Comparison of ENCODE assay signal across 8 cellular contexts in the genomic region with DNA sequence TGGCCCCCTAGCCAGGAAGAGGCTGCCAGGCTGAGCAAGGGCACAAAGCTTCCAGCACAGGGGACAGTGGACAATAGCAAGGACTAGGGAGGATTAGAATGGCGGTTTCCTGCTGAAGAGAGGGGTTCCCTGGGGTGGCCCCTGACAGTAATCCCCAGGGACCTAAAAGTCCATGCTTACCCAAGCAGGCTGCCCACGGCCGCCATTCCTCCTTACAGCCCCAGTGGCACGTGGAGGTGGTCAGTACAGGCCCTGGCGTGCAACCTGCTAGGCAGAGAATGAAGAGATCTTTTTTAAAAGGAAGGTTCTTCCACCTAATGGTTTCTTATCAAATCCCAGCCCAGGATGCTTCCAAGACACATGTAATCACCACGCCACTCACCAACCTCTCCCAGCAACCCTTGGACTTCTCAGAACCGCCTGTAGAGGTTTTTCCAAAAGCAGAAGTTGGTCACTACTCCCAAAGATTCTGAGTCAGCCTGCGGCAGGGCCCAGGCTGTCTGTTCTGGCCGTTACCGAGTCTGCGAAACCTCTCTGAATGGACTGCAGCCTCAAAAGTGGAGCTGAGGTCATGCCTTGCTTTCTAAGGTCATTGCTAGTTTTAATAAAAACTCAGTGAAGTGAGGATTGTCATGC. TPM values are rescaled to one million over a fixed set of nuclear protein-coding genes. Genes with fewer than 3 reads are reported as not detected.
DNase-seq lines count a peak whose midpoint lies in the region; ATAC-seq and TF ChIP-seq lines count a peak whose summit lies in the region.

No MANE protein-coding gene starts in this region.

- H3K4me3 ChIP-seq in kidney epithelial cell (ENCODE audit: low read depth, low read length) (peak overlapping the region; percentile 72), thymus (ENCODE audit: low read length) (peak overlapping the region; percentile 86)

- no peak for DNase-seq in activated CD8-positive, alpha-beta memory T cell treated with anti-CD3 and anti-CD28 coated beads, Interleukin-2, amount 10 ng/mL, durations not matched to agents 7 days and 5 days
- no peak for DNase-seq in activated CD8-positive, alpha-beta memory T cell treated with anti-CD3 and anti-CD28 coated beads, Interleukin-2, amount 50 U/mL, for 4 hours
- no peak for DNase-seq in activated T-helper 2 cell treated with anti-CD3 and anti-CD28 coated beads, Interferon-gamma antibody, Interleukin-2, Interleukin-4, amounts not matched to agents 10 μg/mL and 5 μg/mL and 100 μg/mL, durations not matched to agents 14 hours and 24 hours and 36 hours (ENCODE audit: low spot score)
- DNase-seq in kidney epithelial cell (ENCODE audit: low read depth), result no peak
- no peak for DNase-seq in T1000 (lab: John Stamatoyannopoulos, UW)
- no peak for DNase-seq in HCEC 1CT

- no peak for TF ChIP-seq CTCF in kidney epithelial cell (IDR thresholded peaks at IDR 0.05; ENCODE audit: insufficient read depth, low read length, poor library complexity, severe bottlenecking)

- no peaks in the 10 kb centered on the region for H3K27me3 ChIP-seq in kidney epithelial cell (ENCODE audit: control insufficient read depth, insufficient read depth, low read length)
- no peaks in the 10 kb centered on the region for H3K27me3 ChIP-seq in thymus (ENCODE audit: control insufficient read depth, insufficient read depth)

- ATAC-seq in activated CD8-positive, alpha-beta memory T cell treated with anti-CD3 and anti-CD28 coated beads, Interleukin-2, amount 10 ng/mL, durations not matched to agents 7 days and 5 days, result no peak
- no peak for ATAC-seq in GM18907 (IDR thresholded peaks at IDR 0.05; ENCODE audit: unreplicated experiment)

- H3K36me3 ChIP-seq in kidney epithelial cell (ENCODE audit: control insufficient read depth, insufficient read depth, low read length), result no peaks in the 10 kb centered on the region
- peaks cover 17% of the 10 kb centered on the region for H3K36me3 ChIP-seq in thymus (ENCODE audit: control insufficient read depth, insufficient read depth)

- 85% methylated on average over 11 of the region's 11 CpGs for WGBS in thymus

- no peaks in the 10 kb centered on the region for H3K27me3 Mint-ChIP-seq in activated CD8-positive, alpha-beta memory T cell treated with anti-CD3 and anti-CD28 coated beads, Interleukin-2, amount 10 ng/mL, durations not matched to agents 7 days and 5 days
- no peaks in the 10 kb centered on the region for H3K27me3 Mint-ChIP-seq in activated T-helper 2 cell treated with anti-CD3 and anti-CD28 coated beads, Interferon-gamma antibody, Interleukin-2, Interleukin-4, amounts not matched to agents 10 μg/mL and 5 μg/mL and 100 μg/mL, durations not matched to agents 14 hours and 24 hours and 36 hours (ENCODE audit: low read depth)

- CTCF ChIA-PET in activated CD8-positive, alpha-beta memory T cell treated with anti-CD3 and anti-CD28 coated beads, Interleukin-2, amount 10 ng/mL, durations not matched to agents 7 days and 5 days (lab: Charles Lee), result interaction anchor here (2.1 to 2.3 kb wide), 2 partner anchors 26 to 58 kb away, joined by 5 to 6 read pairs; a partner anchor contains a TSS

- peaks cover 4% of the 10 kb centered on the region for H3K36me3 Mint-ChIP-seq in activated CD8-positive, alpha-beta memory T cell treated with anti-CD3 and anti-CD28 coated beads, Interleukin-2, amount 10 ng/mL, durations not matched to agents 7 days and 5 days
- H3K36me3 Mint-ChIP-seq in activated T-helper 2 cell treated with anti-CD3 and anti-CD28 coated beads, Interferon-gamma antibody, Interleukin-2, Interleukin-4, amounts not matched to agents 10 μg/mL and 5 μg/mL and 100 μg/mL, durations not matched to agents 14 hours and 24 hours and 36 hours (ENCODE audit: low read depth), result peaks cover 11% of the 10 kb centered on the region

- no peaks in the 10 kb centered on the region for H3K9me3 ChIP-seq in thymus (ENCODE audit: control insufficient read depth)

- peak overlapping the region; percentile 88 for H3K27ac Mint-ChIP-seq in activated CD8-positive, alpha-beta memory T cell treated with anti-CD3 and anti-CD28 coated beads, Interleukin-2, amount 10 ng/mL, durations not matched to agents 7 days and 5 days
- peak overlapping the region; percentile 87 for H3K27ac Mint-ChIP-seq in activated T-helper 2 cell treated with anti-CD3 and anti-CD28 coated beads, Interferon-gamma antibody, Interleukin-2, Interleukin-4, amounts not matched to agents 10 μg/mL and 5 μg/mL and 100 μg/mL, durations not matched to agents 14 hours and 24 hours and 36 hours

- H3K9me3 Mint-ChIP-seq in activated CD8-positive, alpha-beta memory T cell treated with anti-CD3 and anti-CD28 coated beads, Interleukin-2, amount 10 ng/mL, durations not matched to agents 7 days and 5 days (ENCODE audit: low read depth), result no peaks in the 10 kb centered on the region
- no peaks in the 10 kb centered on the region for H3K9me3 Mint-ChIP-seq in activated T-helper 2 cell treated with anti-CD3 and anti-CD28 coated beads, Interferon-gamma antibody, Interleukin-2, Interleukin-4, amounts not matched to agents 10 μg/mL and 5 μg/mL and 100 μg/mL, durations not matched to agents 14 hours and 24 hours and 36 hours

- H3K27ac ChIP-seq in thymus (ENCODE audit: low read depth), result no peak overlapping the region

- peak overlapping the region; percentile 85 for H3K4me3 Mint-ChIP-seq in activated CD8-positive, alpha-beta memory T cell treated with anti-CD3 and anti-CD28 coated beads, Interleukin-2, amount 10 ng/mL, durations not matched to agents 7 days and 5 days
- peak overlapping the region; percentile 82 for H3K4me3 Mint-ChIP-seq in activated T-helper 2 cell treated with anti-CD3 and anti-CD28 coated beads, Interferon-gamma antibody, Interleukin-2, Interleukin-4, amounts not matched to agents 10 μg/mL and 5 μg/mL and 100 μg/mL, durations not matched to agents 14 hours and 24 hours and 36 hours (ENCODE audit: low read depth)

- intact Hi-C loops in activated T-helper 2 cell treated with anti-CD3 and anti-CD28 coated beads, Interferon-gamma antibody, Interleukin-2, Interleukin-4, amounts not matched to agents 10 μg/mL and 5 μg/mL and 100 μg/mL, durations not matched to agents 14 hours and 24 hours and 36 hours (cut with micrococcal nuclease), result loop anchor here (10.0 kb wide), 2 partner anchors 297 to 373 kb away; a partner anchor contains a TSS

- peaks cover 38% of the 10 kb centered on the region for H3K4me1 Mint-ChIP-seq in activated CD8-positive, alpha-beta memory T cell treated with anti-CD3 and anti-CD28 coated beads, Interleukin-2, amount 10 ng/mL, durations not matched to agents 7 days and 5 days
- peaks cover 30% of the 10 kb centered on the region for H3K4me1 Mint-ChIP-seq in activated T-helper 2 cell treated with anti-CD3 and anti-CD28 coated beads, Interferon-gamma antibody, Interleukin-2, Interleukin-4, amounts not matched to agents 10 μg/mL and 5 μg/mL and 100 μg/mL, durations not matched to agents 14 hours and 24 hours and 36 hours (ENCODE audit: low read depth)

- peaks cover 13% of the 10 kb centered on the region for H3K4me1 ChIP-seq in thymus (ENCODE audit: control insufficient read depth, insufficient read depth, low read length)

RNA-seq across cellular contexts. Expression of a gene that starts 0.9 kb away (rescaled TPM):
- 10 to 100 TPM; 51.9 to 56.4 TPM for total RNA-seq in activated CD8-positive, alpha-beta memory T cell treated with anti-CD3 and anti-CD28 coated beads, Interleukin-2, amount 10 ng/mL, durations not matched to agents 7 days and 5 days
- total RNA-seq in activated T-helper 2 cell treated with anti-CD3 and anti-CD28 coated beads, Interferon-gamma antibody, Interleukin-2, Interleukin-4, amounts not matched to agents 10 μg/mL and 5 μg/mL and 100 μg/mL, durations not matched to agents 14 hours and 24 hours and 36 hours, result 47.3 and 53.6 TPM in 2 replicates
- total RNA-seq in kidney epithelial cell, result 68.7 and 73.5 TPM in 2 replicates
- polyA plus RNA-seq in thymus, result 96.7 TPM

RNA-seq across cellular contexts. Expression of a gene that starts 5.0 kb away (rescaled TPM):
- total RNA-seq in activated CD8-positive, alpha-beta memory T cell treated with anti-CD3 and anti-CD28 coated beads, Interleukin-2, amount 10 ng/mL, durations not matched to agents 7 days and 5 days, result 10 to 100 TPM; 24.1 to 27.0 TPM
- total RNA-seq in activated T-helper 2 cell treated with anti-CD3 and anti-CD28 coated beads, Interferon-gamma antibody, Interleukin-2, Interleukin-4, amounts not matched to agents 10 μg/mL and 5 μg/mL and 100 μg/mL, durations not matched to agents 14 hours and 24 hours and 36 hours, result 23.9 and 24.5 TPM in 2 replicates
- total RNA-seq in kidney epithelial cell, result 16.5 and 20.1 TPM in 2 replicates
- 26.1 TPM for polyA plus RNA-seq in thymus

RNA-seq across cellular contexts. Expression of a gene that starts 25.7 kb away (rescaled TPM):
- 100 to 1,000 TPM; 313 to 344 TPM for total RNA-seq in activated CD8-positive, alpha-beta memory T cell treated with anti-CD3 and anti-CD28 coated beads, Interleukin-2, amount 10 ng/mL, durations not matched to agents 7 days and 5 days
- 409 and 410 TPM in 2 replicates for total RNA-seq in activated T-helper 2 cell treated with anti-CD3 and anti-CD28 coated beads, Interferon-gamma antibody, Interleukin-2, Interleukin-4, amounts not matched to agents 10 μg/mL and 5 μg/mL and 100 μg/mL, durations not matched to agents 14 hours and 24 hours and 36 hours
- 479 and 548 TPM in 2 replicates for total RNA-seq in kidney epithelial cell
- polyA plus RNA-seq in thymus, result 227 TPM

RNA-seq across cellular contexts. Expression of a gene that starts 31.9 kb away (rescaled TPM):
- total RNA-seq in activated CD8-positive, alpha-beta memory T cell treated with anti-CD3 and anti-CD28 coated beads, Interleukin-2, amount 10 ng/mL, durations not matched to agents 7 days and 5 days, result 100 to 1,000 TPM; 262 to 325 TPM
- total RNA-seq in activated T-helper 2 cell treated with anti-CD3 and anti-CD28 coated beads, Interferon-gamma antibody, Interleukin-2, Interleukin-4, amounts not matched to agents 10 μg/mL and 5 μg/mL and 100 μg/mL, durations not matched to agents 14 hours and 24 hours and 36 hours, result 219 and 225 TPM in 2 replicates
- 302 and 377 TPM in 2 replicates for total RNA-seq in kidney epithelial cell
- polyA plus RNA-seq in thymus, result 370 TPM

RNA-seq across cellular contexts. Expression of a gene that starts 41.6 kb away (rescaled TPM):
- total RNA-seq in activated CD8-positive, alpha-beta memory T cell treated with anti-CD3 and anti-CD28 coated beads, Interleukin-2, amount 10 ng/mL, durations not matched to agents 7 days and 5 days, result 1 to 10 TPM; 1.1 to 1.8 TPM
- 0.52 and 0.55 TPM in 2 replicates for total RNA-seq in activated T-helper 2 cell treated with anti-CD3 and anti-CD28 coated beads, Interferon-gamma antibody, Interleukin-2, Interleukin-4, amounts not matched to agents 10 μg/mL and 5 μg/mL and 100 μg/mL, durations not matched to agents 14 hours and 24 hours and 36 hours
- total RNA-seq in kidney epithelial cell, result 0.21 and 0.38 TPM in 2 replicates
- 1.2 TPM for polyA plus RNA-seq in thymus
